In the genomic region with DNA sequence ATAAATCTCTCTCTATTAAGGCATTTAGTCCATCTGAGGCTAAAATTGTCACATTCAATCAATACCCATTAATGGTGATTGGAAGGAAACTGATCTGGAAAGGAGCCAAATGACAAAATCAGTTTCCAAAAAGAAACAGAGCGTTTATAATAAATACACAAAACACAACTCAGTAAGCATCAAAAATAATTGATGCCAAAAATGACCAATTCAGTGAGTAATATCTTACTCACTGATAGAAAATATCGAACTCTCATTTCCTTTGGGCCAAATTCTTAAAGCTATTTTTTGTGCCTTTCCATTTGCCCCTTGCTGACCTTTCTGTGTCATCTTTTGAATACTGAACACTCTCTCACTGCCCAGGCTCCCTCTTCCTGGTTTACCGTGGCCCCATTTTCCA, we compare ENCODE assay signal across 25 cellular contexts. TPM values are rescaled to one million over a fixed set of nuclear protein-coding genes. Genes with fewer than 3 reads are reported as not detected.
DNase-seq lines count a peak whose midpoint lies in the region; ATAC-seq, FAIRE-seq and TF ChIP-seq lines count a peak whose summit lies in the region.
"Had no signal": no experiment of that assay in that cellular context is flagged by ENCODE, and none has a peak within 500 bp of the region (broad histone marks: within the 10 kb centered on the region; RNA-seq: fewer than 3 reads in every experiment).

No MANE protein-coding gene starts in this region.

- TF ChIP-seq CTCF in osteoblast (IDR thresholded peaks at IDR 0.05; ENCODE audit: extremely low read depth, low read depth, low read length) (no peak), H9 (conservative IDR thresholded peaks at IDR 0.05) (no peak)

- H2BK12ac ChIP-seq in H9 (ENCODE audit: insufficient read length, low read depth, low read length): no peak overlapping the region

- no peak for ATAC-seq in GM21825 (IDR thresholded peaks at IDR 0.05; ENCODE audit: unreplicated experiment)
- ATAC-seq: CD8-positive, alpha-beta T cell had no signal

- H3K27ac ChIP-seq in epithelial cell of prostate (peak overlapping the region; percentile 86), osteoblast (ENCODE audit: low read depth, low read length) (peak overlapping the region; percentile 95), H9 (ENCODE audit: insufficient read length, low read depth, low read length) (no peak overlapping the region)
- H3K27ac ChIP-seq: colonic mucosa, HL-60, KMS-11 had no signal

- H3K23me2 ChIP-seq in H9 (ENCODE audit: insufficient read length, low read depth, low read length, poor library complexity, severe bottlenecking): no peaks in the 10 kb centered on the region

- H3K4me1 Mint-ChIP-seq in H9: no peaks in the 10 kb centered on the region

- H4K20me1 ChIP-seq in osteoblast (ENCODE audit: insufficient read depth, low read length): no peaks in the 10 kb centered on the region
- no peaks in the 10 kb centered on the region for H4K20me1 ChIP-seq in H9 (ENCODE audit: control insufficient read depth, insufficient read depth, insufficient read length)

- H3K9me3 ChIP-seq in osteoblast (ENCODE audit: low read depth, low read length) (peaks cover 3% of the 10 kb centered on the region), H9 (ENCODE audit: control insufficient read depth, low read depth, low read length) (no peaks in the 10 kb centered on the region)
- H3K9me3 ChIP-seq: colonic mucosa, Peyer's patch, stomach had no signal

- H2BK20ac ChIP-seq in H9 (ENCODE audit: low read depth, low read length, poor library complexity, severe bottlenecking): no peak overlapping the region

- H2AK5ac ChIP-seq in H9 (ENCODE audit: insufficient read length, low read length): no peak overlapping the region

- H3K36me3 ChIP-seq in osteoblast (ENCODE audit: insufficient read depth, low read length): no peaks in the 10 kb centered on the region
- H3K36me3 ChIP-seq: colonic mucosa, left lung, Peyer's patch, stomach had no signal

- no peak overlapping the region for H3K23ac ChIP-seq in H9 (ENCODE audit: insufficient read length, low read depth, low read length)

- no peak overlapping the region for H4K8ac ChIP-seq in H9 (replicated peaks; ENCODE audit: insufficient read length, low read depth, low read length)

- H3K79me2 ChIP-seq in osteoblast (ENCODE audit: insufficient read depth, low read length) (no peaks in the 10 kb centered on the region), H9 (ENCODE audit: insufficient read depth, low read length) (no peaks in the 10 kb centered on the region)

- H3K4ac ChIP-seq in H9 (ENCODE audit: low read depth, low read length): no peak overlapping the region

- no peak overlapping the region for H3K4me3 ChIP-seq in osteoblast (ENCODE audit: insufficient read depth, low read length)
- H3K4me3 ChIP-seq: colonic mucosa, left lung, Peyer's patch, stomach had no signal

- no peak overlapping the region for H2BK15ac ChIP-seq in H9 (ENCODE audit: low read depth, low read length)

- no peak overlapping the region for H3K9ac ChIP-seq in H9 (ENCODE audit: extremely low read depth, insufficient read length, low read length)
- H3K9ac ChIP-seq: KMS-11 had no signal

- H3K4me1 ChIP-seq in osteoblast (ENCODE audit: insufficient read depth, low read length): peaks cover 33% of the 10 kb centered on the region
- H3K4me1 ChIP-seq in H9 (ENCODE audit: insufficient read depth, low read length): no peaks in the 10 kb centered on the region
- H3K4me1 ChIP-seq: colonic mucosa, Peyer's patch had no signal

- no peak overlapping the region for H2BK5ac ChIP-seq in H9 (ENCODE audit: insufficient read length, low read length)

- H3K27me3 ChIP-seq in osteoblast (ENCODE audit: insufficient read depth, low read length) (no peaks in the 10 kb centered on the region), H9 (ENCODE audit: insufficient read depth, low read length) (no peaks in the 10 kb centered on the region)
- H3K27me3 ChIP-seq: colonic mucosa, left lung, Peyer's patch, stomach had no signal

- WGBS in H9 (ENCODE audit: extremely low coverage, insufficient read length, low lambda C conversion rate): no CpG with 5 or more reads among the region's 3 CpGs

- H3K18ac ChIP-seq in H9 (ENCODE audit: insufficient read length, low read depth, low read length): no peak overlapping the region

- no peak overlapping the region for H3K14ac ChIP-seq in H9 (ENCODE audit: insufficient read depth, low read length)

- H3K4me2 ChIP-seq in osteoblast (ENCODE audit: insufficient read depth, low read length): peak overlapping the region; percentile 54
- H3K4me2 ChIP-seq in H9 (ENCODE audit: insufficient read depth, insufficient read length, low read length): no peak overlapping the region
- H3K4me2 ChIP-seq: KMS-11 had no signal

- no peak overlapping the region for H3K56ac ChIP-seq in H9 (ENCODE audit: insufficient read length, low read depth, low read length)

- H3K36me3 Mint-ChIP-seq in H9 (ENCODE audit: insufficient read depth in 1 of 3, low read depth in 3 of 3): no peaks in the 10 kb centered on the region
- H3K36me3 Mint-ChIP-seq: CD8-positive, alpha-beta T cell had no signal

- no peak overlapping the region for H2BK120ac ChIP-seq in H9 (ENCODE audit: low read depth, low read length, poor library complexity, severe bottlenecking)

- no peak overlapping the region for H3K4me3 Mint-ChIP-seq in H9
- H3K4me3 Mint-ChIP-seq: CD8-positive, alpha-beta T cell had no signal

- H3K27ac Mint-ChIP-seq in H9: no peak overlapping the region; a peak in 1 of 7 replicates
- H3K27ac Mint-ChIP-seq: CD8-positive, alpha-beta T cell had no signal

- H4K5ac ChIP-seq in H9 (ENCODE audit: insufficient read length, low read depth, low read length): no peak overlapping the region

- no peaks in the 10 kb centered on the region for H3K79me1 ChIP-seq in H9 (ENCODE audit: insufficient read depth, low read depth, low read length, poor library complexity, severe bottlenecking)

- H3K27me3 Mint-ChIP-seq in H9 (ENCODE audit: low read depth): no peaks in the 10 kb centered on the region

- no peaks in the 10 kb centered on the region for H3K9me3 Mint-ChIP-seq in H9
- H3K9me3 Mint-ChIP-seq: CD8-positive, alpha-beta T cell had no signal

- H4K91ac ChIP-seq in H9 (ENCODE audit: insufficient read length, low read depth, low read length): no peak overlapping the region

- FAIRE-seq in RCC 7860 (lab: Jason Lieb, UNC): no peak
- FAIRE-seq: urothelium cell line had no signal

- H3T11ph ChIP-seq in H9 (ENCODE audit: low read length): no peak overlapping the region

- peak overlapping the region; percentile 80 for H2AFZ ChIP-seq in osteoblast (ENCODE audit: low read length)
- H2AFZ ChIP-seq in H9 (ENCODE audit: low read length): no peak overlapping the region

- peak; percentile 87 for DNase-seq in ELR (ENCODE audit: low read depth)
- peak; percentile 19 for DNase-seq in RCC 7860 (ENCODE audit: low spot score)
- DNase-seq in epithelial cell of prostate (ENCODE audit: low read depth, low spot score): no peak
- no peak for DNase-seq in osteoblast (ENCODE audit: insufficient read length, low spot score, missing footprints)
- DNase-seq in H9: no peak
- no peak for DNase-seq in HUDEP-2 (lab: John Stamatoyannopoulos, UW; ENCODE audit: unreplicated experiment in 76 of 76)
- DNase-seq in activated T-cell treated with anti-CD3 and anti-CD28 coated beads, Interleukin-2, amount 50 U/mL, for 48 hours: no peak
- DNase-seq: activated CD4-positive, alpha-beta T cell treated with anti-CD3 and anti-CD28 coated beads for 48 hours; activated naive CD4-positive, alpha-beta T cell treated with Interleukin-2 at 50 U/mL for 16 hours; aorta; CD8-positive, alpha-beta T cell; colonic mucosa; DMS79; H7; left lung; NCI-H1105; NCI-H2171; NCI-H774; occipital lobe; Peyer's patch; stomach had no signal

RNA-seq across cellular contexts. Expression of a gene that starts 22.4 kb away (rescaled TPM):
- total RNA-seq in osteoblast (89.3 and 99.9 TPM in 2 replicates), H9 (2021) (20.6 and 23.4 TPM in 2 replicates)

Comparison
In these comparisons a context has a peak if more than half of its experiments do, and no peak if none do; other contexts are left out.
1. DNase-seq: peak in ELR (single experiment) and RCC 7860 (single experiment); none in epithelial cell of prostate (single experiment), osteoblast (single experiment), H9 (single experiment), HUDEP-2 (0 of 76) and activated T-cell treated with anti-CD3 and anti-CD28 coated beads, Interleukin-2, amount 50 U/mL, for 48 hours (0 of 2).